In the genomic region with DNA sequence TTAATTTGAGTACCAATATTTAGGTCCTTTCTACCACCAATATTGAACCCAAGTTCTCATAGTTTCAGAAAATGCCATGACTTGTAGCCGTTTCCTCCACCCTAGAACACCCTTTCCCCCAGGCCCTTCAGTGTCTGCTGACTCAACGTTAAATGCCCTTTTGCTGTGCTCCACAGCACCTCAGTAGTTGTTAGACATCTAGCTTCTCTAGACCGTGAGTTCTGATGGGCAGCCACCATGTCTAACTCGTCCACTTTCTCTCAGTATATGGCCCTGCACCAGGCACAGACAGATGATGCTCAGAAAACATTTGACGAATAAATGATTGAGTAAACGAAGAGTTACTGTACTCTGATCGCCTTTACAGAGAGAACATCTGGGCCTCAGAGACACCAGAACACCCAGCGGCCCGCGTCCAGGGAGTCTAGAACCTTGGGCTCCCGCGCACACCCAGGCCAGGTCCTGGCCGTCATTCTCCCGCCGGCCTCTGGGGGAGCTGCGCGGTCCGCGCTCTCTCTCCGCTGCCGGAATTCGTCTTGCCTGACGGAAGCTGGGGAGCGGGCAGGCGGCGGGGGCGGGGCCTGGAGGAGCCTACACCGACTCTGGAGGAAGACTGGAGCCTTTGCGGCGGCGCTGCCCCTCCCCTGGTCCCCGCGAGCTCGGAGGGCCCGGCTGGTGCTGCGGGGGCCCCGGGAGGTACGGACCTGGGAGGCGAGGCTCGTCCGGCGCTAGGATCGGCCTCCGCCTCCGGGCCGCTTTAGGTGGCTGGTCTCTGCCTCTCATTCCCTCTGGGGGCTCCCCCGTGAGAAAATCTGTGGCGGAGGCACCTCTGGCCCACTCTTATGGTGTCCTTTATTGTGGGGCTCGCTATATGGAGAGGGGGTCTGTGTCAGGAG, we compare ENCODE assay signal across 8 cellular contexts. TPM values are rescaled to one million over a fixed set of nuclear protein-coding genes. Genes with fewer than 3 reads are reported as not detected.
A peak's percentile ranks its signal among the peaks of the same experiment; 100 is the strongest.
DNase-seq lines count a peak whose midpoint lies in the region; ATAC-seq and TF ChIP-seq lines count a peak whose summit lies in the region.

A gene (plus strand): TSS at position 582 of the 896 bp plus-strand sequence. CDS start 1,488 bp downstream, outside the sequence.

- H3K27me3 Mint-ChIP-seq in glutamatergic neuron (ENCODE audit: unreplicated experiment), result peaks cover 7% of the 10 kb centered on the region

- H3K9me3 ChIP-seq in ovary (no peaks in the 10 kb centered on the region), thymus (ENCODE audit: control insufficient read depth) (no peaks in the 10 kb centered on the region)

- peak within 1 kb of the TSS; percentile 76 for H3K4me3 ChIP-seq in HFF-Myc (replicated peaks; ENCODE audit: low read depth, low read length)
- H3K4me3 ChIP-seq in ovary, result peak within 1 kb of the TSS; percentile 99
- H3K4me3 ChIP-seq in thymus (ENCODE audit: low read length), result peak within 1 kb of the TSS; percentile 92

- no peaks in the 10 kb centered on the region for H3K27me3 ChIP-seq in ovary
- H3K27me3 ChIP-seq in thymus (ENCODE audit: control insufficient read depth, insufficient read depth), result no peaks in the 10 kb centered on the region

- intact Hi-C loops in ovary (cut with DNase I), result loop anchor here in 2 of 4 donors (5.0 kb wide), 2 partner anchors 52 to 98 kb away; a partner anchor contains a TSS

- peak; percentile 52 for TF ChIP-seq POLR2A in ovary (IDR thresholded peaks at IDR 0.05)

- peaks cover 19% of the 10 kb centered on the region for H3K4me1 Mint-ChIP-seq in glutamatergic neuron (ENCODE audit: low read depth, unreplicated experiment)

- H3K27ac ChIP-seq in ovary (peak within 1 kb of the TSS; percentile 3 to 76), thymus (ENCODE audit: low read depth) (peak within 1 kb of the TSS; percentile 64)

- H3K36me3 Mint-ChIP-seq in activated naive CD4-positive, alpha-beta T cell treated with anti-CD3 and anti-CD28 coated beads, Interleukin-2, amount 50 U/mL, for 72 hours, result peaks cover 18 to 45% of the 10 kb centered on the region in 2 donors
- H3K36me3 Mint-ChIP-seq in glutamatergic neuron (ENCODE audit: unreplicated experiment), result no peaks in the 10 kb centered on the region

- no peak for TF ChIP-seq EP300 in ovary (IDR thresholded peaks at IDR 0.05)

- ATAC-seq in activated naive CD4-positive, alpha-beta T cell treated with anti-CD3 and anti-CD28 coated beads, Interleukin-2, amount 50 U/mL, for 72 hours, result peak; percentile 81

- H3K4me3 Mint-ChIP-seq in glutamatergic neuron (ENCODE audit: unreplicated experiment), result peak within 1 kb of the TSS; percentile 95

- peaks cover 3 to 11% of the 10 kb centered on the region in 2 donors for H3K9me3 Mint-ChIP-seq in activated naive CD4-positive, alpha-beta T cell treated with anti-CD3 and anti-CD28 coated beads, Interleukin-2, amount 50 U/mL, for 72 hours
- H3K9me3 Mint-ChIP-seq in glutamatergic neuron (ENCODE audit: unreplicated experiment), result peaks cover 12% of the 10 kb centered on the region

- TF ChIP-seq CTCF in HFF-Myc (IDR thresholded peaks at IDR 0.05; ENCODE audit: low read depth, low read length, missing control alignments), result peak; percentile 82
- TF ChIP-seq CTCF in glutamatergic neuron (IDR thresholded peaks at IDR 0.05; ENCODE audit: partially characterized antibody, unreplicated experiment), result peak; percentile 96
- TF ChIP-seq CTCF in ovary (IDR thresholded peaks at IDR 0.05), result peak; percentile 92 to 97 (median 92)

- peak; percentile 93 for DNase-seq in ELF-1 (ENCODE audit: low read depth, low spot score)
- DNase-seq in HFF-Myc (ENCODE audit: extremely low read depth, low read depth), result peak; percentile 27
- peak; percentile 85 for DNase-seq in NCI-H1092 treated with DMSO at 0.1 percent for 48 hours (lab: John Stamatoyannopoulos, UW)
- DNase-seq in SKM-1 (lab: John Stamatoyannopoulos, UW; ENCODE audit: unreplicated experiment), result peak; percentile 80
- DNase-seq in activated naive CD4-positive, alpha-beta T cell treated with anti-CD3 and anti-CD28 coated beads, Interleukin-2, amount 50 U/mL, for 72 hours (ENCODE audit: low spot score in 2 of 2), result peak; percentile 91 to 96
- peak; percentile 97 for DNase-seq in glutamatergic neuron
- DNase-seq in ovary, result peak; percentile 89 to 94 (median 92)

- peak within 1 kb of the TSS; percentile 96 to 98 for H3K27ac Mint-ChIP-seq in activated naive CD4-positive, alpha-beta T cell treated with anti-CD3 and anti-CD28 coated beads, Interleukin-2, amount 50 U/mL, for 72 hours
- H3K27ac Mint-ChIP-seq in glutamatergic neuron (ENCODE audit: unreplicated experiment), result peak within 1 kb of the TSS; percentile 90

- H3K4me1 ChIP-seq in ovary (ENCODE audit: insufficient read depth) (peaks cover 13% of the 10 kb centered on the region), thymus (ENCODE audit: control insufficient read depth, insufficient read depth, low read length) (peaks cover 25% of the 10 kb centered on the region)

- WGBS in ovary, 3 donors, result 6 to 10% (median 6%) methylated on average over 29 to 49 of the region's 49 CpGs
- 9% methylated on average over 49 of the region's 49 CpGs for WGBS in thymus

- H3K36me3 ChIP-seq in ovary (no peaks in the 10 kb centered on the region), thymus (ENCODE audit: control insufficient read depth, insufficient read depth) (peaks cover 23% of the 10 kb centered on the region)

RNA-seq across cellular contexts. Expression of the gene that starts here (rescaled TPM):
- 10 to 100 TPM; 16.7 to 17.5 TPM for total RNA-seq in activated naive CD4-positive, alpha-beta T cell treated with anti-CD3 and anti-CD28 coated beads, Interleukin-2, amount 50 U/mL, for 72 hours
- total RNA-seq in glutamatergic neuron (ENCODE audit: unreplicated experiment) (88.8 TPM), ovary (10 to 100 TPM; 11.8 to 27.6 (median 22.2) TPM)
- polyA plus RNA-seq in ovary (10 to 100 TPM; 23.9 to 25.4 TPM), thymus (22.0 TPM)

Comparison
In these comparisons a context has a peak if more than half of its experiments do, and no peak if none do; other contexts are left out.
1. Peak in every context shown above with its lines: DNase-seq, ATAC-seq, H3K4me3 ChIP-seq and H3K27ac ChIP-seq.
2. DNase-seq: peak in every context shown above with its lines; median percentile 97 in glutamatergic neuron; 94 in activated naive CD4-positive, alpha-beta T cell treated with anti-CD3 and anti-CD28 coated beads, Interleukin-2, amount 50 U/mL, for 72 hours; 93 in ELF-1; 92 in ovary; 85 in NCI-H1092 treated with DMSO at 0.1 percent for 48 hours; 80 in SKM-1; 27 in HFF-Myc.